1 cellular context compared by ENCODE assay signal in genomic region chr11:120129570-120129969, GRCh38.
TF ChIP-seq lines count a peak whose summit lies in the region.

No MANE protein-coding gene starts in this region.

TF ChIP-seq in WTC11, 78 proteins besides CTCF, POLR2A, EP300 and RAD21 (continued from another document):
- TF ChIP-seq, protein P1, sequence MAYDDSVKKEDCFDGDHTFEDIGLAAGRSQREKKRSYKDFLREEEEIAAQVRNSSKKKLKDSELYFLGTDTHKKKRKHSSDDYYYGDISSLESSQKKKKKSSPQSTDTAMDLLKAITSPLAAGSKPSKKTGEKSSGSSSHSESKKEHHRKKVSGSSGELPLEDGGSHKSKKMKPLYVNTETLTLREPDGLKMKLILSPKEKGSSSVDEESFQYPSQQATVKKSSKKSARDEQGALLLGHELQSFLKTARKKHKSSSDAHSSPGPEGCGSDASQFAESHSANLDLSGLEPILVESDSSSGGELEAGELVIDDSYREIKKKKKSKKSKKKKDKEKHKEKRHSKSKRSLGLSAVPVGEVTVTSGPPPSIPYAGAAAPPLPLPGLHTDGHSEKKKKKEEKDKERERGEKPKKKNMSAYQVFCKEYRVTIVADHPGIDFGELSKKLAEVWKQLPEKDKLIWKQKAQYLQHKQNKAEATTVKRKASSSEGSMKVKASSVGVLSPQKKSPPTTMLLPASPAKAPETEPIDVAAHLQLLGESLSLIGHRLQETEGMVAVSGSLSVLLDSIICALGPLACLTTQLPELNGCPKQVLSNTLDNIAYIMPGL (CRISPR knock-in tag; IDR thresholded peaks at IDR 0.05) = no peak
